Comparison of ENCODE assay signal across 1 cellular context in the genomic region with DNA sequence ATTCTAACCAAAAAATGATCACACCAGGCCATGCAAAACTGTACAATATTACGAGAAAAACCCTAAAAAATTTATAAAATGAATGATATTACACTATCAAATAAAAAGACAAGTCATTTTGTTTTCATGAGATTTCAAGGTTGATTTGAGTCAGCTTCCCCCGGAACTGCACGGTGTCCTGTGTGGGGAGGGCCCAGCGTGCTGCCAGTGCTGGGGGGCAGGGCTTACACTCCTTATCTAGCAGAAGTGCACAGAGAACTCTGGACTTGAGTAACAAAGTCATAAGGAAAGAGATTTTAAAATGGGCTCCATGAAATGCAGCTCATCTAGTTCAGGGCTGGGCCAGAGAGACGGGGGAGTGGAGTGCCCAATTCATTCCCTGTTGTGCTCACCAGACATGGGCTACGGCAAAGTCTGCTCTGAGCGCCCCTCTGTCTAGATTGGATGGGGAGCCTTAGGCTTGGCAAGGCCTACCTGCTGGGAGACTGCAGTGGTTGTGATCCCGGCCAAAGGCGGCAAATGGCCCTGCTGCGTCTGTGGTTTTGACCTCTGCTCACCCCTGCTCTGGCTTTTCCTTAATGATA.
A peak's percentile ranks its signal among the peaks of the same experiment; 100 is the strongest.
TF ChIP-seq lines count a peak whose summit lies in the region.

No MANE protein-coding gene starts in this region.

TF ChIP-seq in liver, 16 proteins besides CTCF, POLR2A, EP300 and RAD21 (continued from another document):
- TF ChIP-seq, protein P1, sequence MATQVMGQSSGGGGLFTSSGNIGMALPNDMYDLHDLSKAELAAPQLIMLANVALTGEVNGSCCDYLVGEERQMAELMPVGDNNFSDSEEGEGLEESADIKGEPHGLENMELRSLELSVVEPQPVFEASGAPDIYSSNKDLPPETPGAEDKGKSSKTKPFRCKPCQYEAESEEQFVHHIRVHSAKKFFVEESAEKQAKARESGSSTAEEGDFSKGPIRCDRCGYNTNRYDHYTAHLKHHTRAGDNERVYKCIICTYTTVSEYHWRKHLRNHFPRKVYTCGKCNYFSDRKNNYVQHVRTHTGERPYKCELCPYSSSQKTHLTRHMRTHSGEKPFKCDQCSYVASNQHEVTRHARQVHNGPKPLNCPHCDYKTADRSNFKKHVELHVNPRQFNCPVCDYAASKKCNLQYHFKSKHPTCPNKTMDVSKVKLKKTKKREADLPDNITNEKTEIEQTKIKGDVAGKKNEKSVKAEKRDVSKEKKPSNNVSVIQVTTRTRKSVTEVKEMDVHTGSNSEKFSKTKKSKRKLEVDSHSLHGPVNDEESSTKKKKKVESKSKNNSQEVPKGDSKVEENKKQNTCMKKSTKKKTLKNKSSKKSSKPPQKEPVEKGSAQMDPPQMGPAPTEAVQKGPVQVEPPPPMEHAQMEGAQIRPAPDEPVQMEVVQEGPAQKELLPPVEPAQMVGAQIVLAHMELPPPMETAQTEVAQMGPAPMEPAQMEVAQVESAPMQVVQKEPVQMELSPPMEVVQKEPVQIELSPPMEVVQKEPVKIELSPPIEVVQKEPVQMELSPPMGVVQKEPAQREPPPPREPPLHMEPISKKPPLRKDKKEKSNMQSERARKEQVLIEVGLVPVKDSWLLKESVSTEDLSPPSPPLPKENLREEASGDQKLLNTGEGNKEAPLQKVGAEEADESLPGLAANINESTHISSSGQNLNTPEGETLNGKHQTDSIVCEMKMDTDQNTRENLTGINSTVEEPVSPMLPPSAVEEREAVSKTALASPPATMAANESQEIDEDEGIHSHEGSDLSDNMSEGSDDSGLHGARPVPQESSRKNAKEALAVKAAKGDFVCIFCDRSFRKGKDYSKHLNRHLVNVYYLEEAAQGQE (IDR thresholded peaks at IDR 0.05) = no peak
- no peak for TF ChIP-seq FOXA1 (IDR thresholded peaks at IDR 0.05)
- no peak for TF ChIP-seq TAF1 (conservative IDR thresholded peaks at IDR 0.05)
- TF ChIP-seq, protein P2, sequence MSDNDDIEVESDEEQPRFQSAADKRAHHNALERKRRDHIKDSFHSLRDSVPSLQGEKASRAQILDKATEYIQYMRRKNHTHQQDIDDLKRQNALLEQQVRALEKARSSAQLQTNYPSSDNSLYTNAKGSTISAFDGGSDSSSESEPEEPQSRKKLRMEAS (IDR thresholded peaks at IDR 0.05) = no peak
- TF ChIP-seq SP1 (IDR thresholded peaks at IDR 0.05) = peak; percentile 39
- TF ChIP-seq FOXA2 (IDR thresholded peaks at IDR 0.05) = no peak
- peak; percentile 86 to 87 for TF ChIP-seq HNF4A (conservative IDR thresholded peaks at IDR 0.05)
- TF ChIP-seq YY1 (IDR thresholded peaks at IDR 0.05) = peak; percentile 46
- TF ChIP-seq NR2F2 (IDR thresholded peaks at IDR 0.05) = no peak
- TF ChIP-seq JUND (IDR thresholded peaks at IDR 0.05) = no peak
- peak; percentile 18 to 42 for TF ChIP-seq RXRA (IDR thresholded peaks at IDR 0.05)
- TF ChIP-seq, protein P3, sequence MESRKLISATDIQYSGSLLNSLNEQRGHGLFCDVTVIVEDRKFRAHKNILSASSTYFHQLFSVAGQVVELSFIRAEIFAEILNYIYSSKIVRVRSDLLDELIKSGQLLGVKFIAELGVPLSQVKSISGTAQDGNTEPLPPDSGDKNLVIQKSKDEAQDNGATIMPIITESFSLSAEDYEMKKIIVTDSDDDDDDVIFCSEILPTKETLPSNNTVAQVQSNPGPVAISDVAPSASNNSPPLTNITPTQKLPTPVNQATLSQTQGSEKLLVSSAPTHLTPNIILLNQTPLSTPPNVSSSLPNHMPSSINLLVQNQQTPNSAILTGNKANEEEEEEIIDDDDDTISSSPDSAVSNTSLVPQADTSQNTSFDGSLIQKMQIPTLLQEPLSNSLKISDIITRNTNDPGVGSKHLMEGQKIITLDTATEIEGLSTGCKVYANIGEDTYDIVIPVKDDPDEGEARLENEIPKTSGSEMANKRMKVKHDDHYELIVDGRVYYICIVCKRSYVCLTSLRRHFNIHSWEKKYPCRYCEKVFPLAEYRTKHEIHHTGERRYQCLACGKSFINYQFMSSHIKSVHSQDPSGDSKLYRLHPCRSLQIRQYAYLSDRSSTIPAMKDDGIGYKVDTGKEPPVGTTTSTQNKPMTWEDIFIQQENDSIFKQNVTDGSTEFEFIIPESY (IDR thresholded peaks at IDR 0.05) = no peak
TF ChIP-seq in liver: peak in this region for 5.
